Comparison of ENCODE assay signal across 22 cellular contexts in genomic region chr12:24695103-24695502, GRCh38.
A peak's percentile ranks its signal among the peaks of the same experiment; 100 is the strongest.
DNase-seq lines count a peak whose midpoint lies in the region; TF ChIP-seq lines count a peak whose summit lies in the region.
"Had no signal": no experiment of that assay in that cellular context is flagged by ENCODE, and none has a peak within 500 bp of the region (broad histone marks: within the 10 kb centered on the region; RNA-seq: fewer than 3 reads in every experiment).

No MANE protein-coding gene starts in this region.

- no peak overlapping the region for H3K27ac Mint-ChIP-seq in CD8-positive, alpha-beta memory T cell
- H3K27ac Mint-ChIP-seq: B cell; CD4-positive, alpha-beta T cell; CD8-positive, alpha-beta T cell had no signal

- TF ChIP-seq CTCF in Loucy (conservative IDR thresholded peaks at IDR 0.05; ENCODE audit: low read length) = no peak
- TF ChIP-seq CTCF in smooth muscle cell (IDR thresholded peaks at IDR 0.05; ENCODE audit: borderline replicate concordance, insufficient read depth, poor library complexity, severe bottlenecking) = no peak

- H3K4me2 ChIP-seq in Loucy (ENCODE audit: low read depth, low read length, poor library complexity, severe bottlenecking) = no peak overlapping the region
- H3K4me2 ChIP-seq in smooth muscle cell = peak overlapping the region; percentile 42
- H3K4me2 ChIP-seq: BLaER1 treated with 17β-estradiol and CSF1 and Interleukin-3, amounts not matched to agents 10 nM and 100 nM had no signal

- no peaks in the 10 kb centered on the region for H3K9me3 ChIP-seq in CD8-positive, alpha-beta memory T cell (ENCODE audit: low read length)
- no peaks in the 10 kb centered on the region for H3K9me3 ChIP-seq in Loucy (ENCODE audit: insufficient read depth, low read depth, low read length)
- no peaks in the 10 kb centered on the region for H3K9me3 ChIP-seq in smooth muscle cell (replicated peaks; ENCODE audit: low read depth)

- no peak overlapping the region for H3K9ac ChIP-seq in Loucy (ENCODE audit: low read depth, low read length, poor library complexity, severe bottlenecking)
- H3K9ac ChIP-seq in smooth muscle cell (ENCODE audit: low read depth) = no peak overlapping the region
- H3K9ac ChIP-seq: BLaER1 treated with 17β-estradiol and CSF1 and Interleukin-3, amounts not matched to agents 10 nM and 100 nM had no signal

- 98% methylated on average over 4 of the region's 4 CpGs for WGBS in smooth muscle cell (ENCODE audit: low lambda C conversion rate)

- H3K9me3 Mint-ChIP-seq in CD8-positive, alpha-beta memory T cell = no peaks in the 10 kb centered on the region
- H3K9me3 Mint-ChIP-seq: CD4-positive, alpha-beta T cell had no signal

- H3K27me3 Mint-ChIP-seq in CD8-positive, alpha-beta memory T cell = peaks cover 0 to 11% of the 10 kb centered on the region in 2 donors
- H3K27me3 Mint-ChIP-seq: B cell; CD4-positive, alpha-beta T cell had no signal

- no peaks in the 10 kb centered on the region for H3K36me3 Mint-ChIP-seq in CD8-positive, alpha-beta memory T cell
- H3K36me3 Mint-ChIP-seq: CD8-positive, alpha-beta T cell had no signal

- H3K4me1 ChIP-seq in CD8-positive, alpha-beta memory T cell (ENCODE audit: insufficient read depth, low read length) = no peaks in the 10 kb centered on the region
- H3K4me1 ChIP-seq in Loucy (ENCODE audit: insufficient read depth, low read length, poor library complexity, severe bottlenecking) (peaks cover 23% of the 10 kb centered on the region), smooth muscle cell (ENCODE audit: low read depth) (peaks cover 13% of the 10 kb centered on the region)

- H3K79me2 ChIP-seq in Loucy (ENCODE audit: insufficient read depth, low read length) (no peaks in the 10 kb centered on the region), smooth muscle cell (ENCODE audit: low read depth) (no peaks in the 10 kb centered on the region)

- CTCF ChIA-PET in CD8-positive, alpha-beta memory T cell (lab: Charles Lee) = no interaction called here

- H3F3A ChIP-seq in Loucy (ENCODE audit: low read depth) (no peaks in the 10 kb centered on the region), smooth muscle cell (ENCODE audit: low read depth) (no peaks in the 10 kb centered on the region)

- H3K9me2 ChIP-seq in Loucy (replicated peaks; ENCODE audit: low read depth, low read length) = no peaks in the 10 kb centered on the region

- no peak for DNase-seq in CD8-positive, alpha-beta memory T cell
- no peak for DNase-seq in smooth muscle cell (lab: John Stamatoyannopoulos, UW; ENCODE audit: unreplicated experiment)
- DNase-seq in GM19240 (ENCODE audit: insufficient read length, low spot score) = no peak
- no peak for DNase-seq in SW480 (ENCODE audit: low spot score)
- no peak for DNase-seq in stimulated activated CD4-positive, alpha-beta T cell treated with anti-CD3 and anti-CD28 coated beads, Interleukin-2, amount 100 ng/mL, for 48 hours
- DNase-seq: 8988T; AML-193; CD4-positive, alpha-beta T cell; CD8-positive, alpha-beta T cell; COR-L47; DMS 273 treated with DMSO at 0.1 percent for 48 hours; DMS153; DMS53; DMS79; DND-41; EL; GDM1 had no signal

- H3K4me3 Mint-ChIP-seq in CD8-positive, alpha-beta memory T cell = no peak overlapping the region
- H3K4me3 Mint-ChIP-seq: B cell; CD4-positive, alpha-beta T cell; CD8-positive, alpha-beta T cell had no signal

- H3K27me3 ChIP-seq in CD8-positive, alpha-beta memory T cell (ENCODE audit: insufficient read depth, low read length, poor library complexity, severe bottlenecking) = no peaks in the 10 kb centered on the region
- no peaks in the 10 kb centered on the region for H3K27me3 ChIP-seq in Loucy (ENCODE audit: insufficient read depth, low read length, poor library complexity, severe bottlenecking)
- H3K27me3 ChIP-seq in smooth muscle cell (ENCODE audit: low read depth) = no peaks in the 10 kb centered on the region
- H3K27me3 ChIP-seq: BLaER1 treated with 17β-estradiol and CSF1 and Interleukin-3, amounts not matched to agents 10 nM and 100 nM had no signal

- no peaks in the 10 kb centered on the region for H3K4me1 Mint-ChIP-seq in CD8-positive, alpha-beta memory T cell
- H3K4me1 Mint-ChIP-seq: B cell had no signal

- peak overlapping the region; percentile 34 for H3K27ac ChIP-seq in CD8-positive, alpha-beta memory T cell (ENCODE audit: low read depth, low read length)
- peak overlapping the region; percentile 49 for H3K27ac ChIP-seq in smooth muscle cell (ENCODE audit: low read depth)
- H3K27ac ChIP-seq: BLaER1 treated with 17β-estradiol and CSF1 and Interleukin-3, amounts not matched to agents 10 nM and 100 nM; C4-2B had no signal

- POLR2A ChIA-PET in CD8-positive, alpha-beta memory T cell (lab: Charles Lee) = no interaction called here

- no peak overlapping the region for H3K4me3 ChIP-seq in CD8-positive, alpha-beta memory T cell (ENCODE audit: low read length)
- H3K4me3 ChIP-seq in Loucy (ENCODE audit: low read length, poor library complexity, severe bottlenecking) (no peak overlapping the region), smooth muscle cell (no peak overlapping the region)
- H3K4me3 ChIP-seq: BLaER1 treated with 17β-estradiol and CSF1 and Interleukin-3, amounts not matched to agents 10 nM and 100 nM; GM12878 had no signal

- H4K20me1 ChIP-seq in Loucy (ENCODE audit: insufficient read depth, low read length, poor library complexity, severe bottlenecking) = no peaks in the 10 kb centered on the region
- no peaks in the 10 kb centered on the region for H4K20me1 ChIP-seq in smooth muscle cell (ENCODE audit: low read depth)
- H4K20me1 ChIP-seq: BLaER1 treated with 17β-estradiol and CSF1 and Interleukin-3, amounts not matched to agents 10 nM and 100 nM had no signal

- 0 out of 2 replicates have a peak overlapping the region, but pooled peaks have one; percentile 34 for H2AFZ ChIP-seq in Loucy (ENCODE audit: low read length)
- H2AFZ ChIP-seq in smooth muscle cell (ENCODE audit: low read depth) = peak overlapping the region; percentile 76

- no peaks in the 10 kb centered on the region for H3K36me3 ChIP-seq in CD8-positive, alpha-beta memory T cell (ENCODE audit: insufficient read depth, low read length)
- H3K36me3 ChIP-seq in Loucy (ENCODE audit: insufficient read depth, low read length) (no peaks in the 10 kb centered on the region), smooth muscle cell (ENCODE audit: low read depth) (no peaks in the 10 kb centered on the region)
- H3K36me3 ChIP-seq: BLaER1 treated with 17β-estradiol and CSF1 and Interleukin-3, amounts not matched to agents 10 nM and 100 nM had no signal
